Comparison of ENCODE assay signal across 1 cellular context in the genomic region with DNA sequence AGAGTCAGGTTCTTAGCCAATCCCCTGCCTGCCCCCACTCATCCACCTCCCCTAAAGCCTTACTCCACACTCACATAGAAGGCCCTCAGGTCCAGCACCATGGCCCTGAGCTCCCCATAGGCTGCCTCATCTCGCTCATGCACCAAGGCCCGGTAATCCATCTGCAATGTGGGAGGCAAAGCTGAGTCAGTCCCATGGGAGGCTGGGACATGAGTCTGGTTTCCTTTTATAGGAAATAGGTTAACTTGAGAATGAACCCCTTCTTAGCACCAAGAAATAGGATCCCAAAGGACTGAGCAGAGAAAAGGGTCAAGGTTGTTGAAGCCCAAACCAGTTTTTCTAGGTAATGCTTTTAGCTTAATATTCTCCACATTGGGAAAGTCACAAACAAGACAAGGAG.
TF ChIP-seq lines count a peak whose summit lies in the region.

No MANE protein-coding gene starts in this region.

TF ChIP-seq in GM12878, 131 proteins besides CTCF, POLR2A, EP300 and RAD21:
- no peak for TF ChIP-seq TBL1XR1 (IDR thresholded peaks at IDR 0.05; ENCODE audit: low read depth, low read length)
- no peak for TF ChIP-seq SIN3A (IDR thresholded peaks at IDR 0.05; ENCODE audit: low read depth, low read length)
- no peak for TF ChIP-seq CHD4 (IDR thresholded peaks at IDR 0.05)
- TF ChIP-seq ZSCAN29 (IDR thresholded peaks at IDR 0.05): no peak
- no peak for TF ChIP-seq CHD1 (IDR thresholded peaks at IDR 0.05; ENCODE audit: low read depth, low read length)
- TF ChIP-seq NR2F1 (conservative IDR thresholded peaks at IDR 0.05): no peak
- TF ChIP-seq NFIC (IDR thresholded peaks at IDR 0.05; ENCODE audit: low read depth, low read length): no peak
- TF ChIP-seq, protein P1, sequence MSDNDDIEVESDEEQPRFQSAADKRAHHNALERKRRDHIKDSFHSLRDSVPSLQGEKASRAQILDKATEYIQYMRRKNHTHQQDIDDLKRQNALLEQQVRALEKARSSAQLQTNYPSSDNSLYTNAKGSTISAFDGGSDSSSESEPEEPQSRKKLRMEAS (IDR thresholded peaks at IDR 0.05; ENCODE audit: low read depth, low read length): no peak
- no peak for TF ChIP-seq ZBED1 (IDR thresholded peaks at IDR 0.05; ENCODE audit: borderline replicate concordance)
- TF ChIP-seq, protein P2, sequence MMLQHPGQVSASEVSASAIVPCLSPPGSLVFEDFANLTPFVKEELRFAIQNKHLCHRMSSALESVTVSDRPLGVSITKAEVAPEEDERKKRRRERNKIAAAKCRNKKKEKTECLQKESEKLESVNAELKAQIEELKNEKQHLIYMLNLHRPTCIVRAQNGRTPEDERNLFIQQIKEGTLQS (IDR thresholded peaks at IDR 0.05; ENCODE audit: borderline replicate concordance, extremely low read depth, low read depth, low read length): no peak
- TF ChIP-seq RB1 (IDR thresholded peaks at IDR 0.05; ENCODE audit: borderline replicate concordance): no peak
- TF ChIP-seq, protein P3, sequence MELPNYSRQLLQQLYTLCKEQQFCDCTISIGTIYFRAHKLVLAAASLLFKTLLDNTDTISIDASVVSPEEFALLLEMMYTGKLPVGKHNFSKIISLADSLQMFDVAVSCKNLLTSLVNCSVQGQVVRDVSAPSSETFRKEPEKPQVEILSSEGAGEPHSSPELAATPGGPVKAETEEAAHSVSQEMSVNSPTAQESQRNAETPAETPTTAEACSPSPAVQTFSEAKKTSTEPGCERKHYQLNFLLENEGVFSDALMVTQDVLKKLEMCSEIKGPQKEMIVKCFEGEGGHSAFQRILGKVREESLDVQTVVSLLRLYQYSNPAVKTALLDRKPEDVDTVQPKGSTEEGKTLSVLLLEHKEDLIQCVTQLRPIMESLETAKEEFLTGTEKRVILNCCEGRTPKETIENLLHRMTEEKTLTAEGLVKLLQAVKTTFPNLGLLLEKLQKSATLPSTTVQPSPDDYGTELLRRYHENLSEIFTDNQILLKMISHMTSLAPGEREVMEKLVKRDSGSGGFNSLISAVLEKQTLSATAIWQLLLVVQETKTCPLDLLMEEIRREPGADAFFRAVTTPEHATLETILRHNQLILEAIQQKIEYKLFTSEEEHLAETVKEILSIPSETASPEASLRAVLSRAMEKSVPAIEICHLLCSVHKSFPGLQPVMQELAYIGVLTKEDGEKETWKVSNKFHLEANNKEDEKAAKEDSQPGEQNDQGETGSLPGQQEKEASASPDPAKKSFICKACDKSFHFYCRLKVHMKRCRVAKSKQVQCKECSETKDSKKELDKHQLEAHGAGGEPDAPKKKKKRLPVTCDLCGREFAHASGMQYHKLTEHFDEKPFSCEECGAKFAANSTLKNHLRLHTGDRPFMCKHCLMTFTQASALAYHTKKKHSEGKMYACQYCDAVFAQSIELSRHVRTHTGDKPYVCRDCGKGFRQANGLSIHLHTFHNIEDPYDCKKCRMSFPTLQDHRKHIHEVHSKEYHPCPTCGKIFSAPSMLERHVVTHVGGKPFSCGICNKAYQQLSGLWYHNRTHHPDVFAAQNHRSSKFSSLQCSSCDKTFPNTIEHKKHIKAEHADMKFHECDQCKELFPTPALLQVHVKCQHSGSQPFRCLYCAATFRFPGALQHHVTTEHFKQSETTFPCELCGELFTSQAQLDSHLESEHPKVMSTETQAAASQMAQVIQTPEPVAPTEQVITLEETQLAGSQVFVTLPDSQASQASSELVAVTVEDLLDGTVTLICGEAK (IDR thresholded peaks at IDR 0.05; ENCODE audit: borderline replicate concordance): no peak
- TF ChIP-seq, protein P4, sequence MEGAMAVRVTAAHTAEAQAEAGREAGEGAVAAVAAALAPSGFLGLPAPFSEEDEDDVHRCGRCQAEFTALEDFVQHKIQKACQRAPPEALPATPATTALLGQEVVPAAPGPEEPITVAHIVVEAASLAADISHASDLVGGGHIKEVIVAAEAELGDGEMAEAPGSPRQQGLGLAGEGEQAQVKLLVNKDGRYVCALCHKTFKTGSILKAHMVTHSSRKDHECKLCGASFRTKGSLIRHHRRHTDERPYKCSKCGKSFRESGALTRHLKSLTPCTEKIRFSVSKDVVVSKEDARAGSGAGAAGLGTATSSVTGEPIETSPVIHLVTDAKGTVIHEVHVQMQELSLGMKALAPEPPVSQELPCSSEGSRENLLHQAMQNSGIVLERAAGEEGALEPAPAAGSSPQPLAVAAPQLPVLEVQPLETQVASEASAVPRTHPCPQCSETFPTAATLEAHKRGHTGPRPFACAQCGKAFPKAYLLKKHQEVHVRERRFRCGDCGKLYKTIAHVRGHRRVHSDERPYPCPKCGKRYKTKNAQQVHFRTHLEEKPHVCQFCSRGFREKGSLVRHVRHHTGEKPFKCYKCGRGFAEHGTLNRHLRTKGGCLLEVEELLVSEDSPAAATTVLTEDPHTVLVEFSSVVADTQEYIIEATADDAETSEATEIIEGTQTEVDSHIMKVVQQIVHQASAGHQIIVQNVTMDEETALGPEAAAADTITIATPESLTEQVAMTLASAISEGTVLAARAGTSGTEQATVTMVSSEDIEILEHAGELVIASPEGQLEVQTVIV (IDR thresholded peaks at IDR 0.05; ENCODE audit: borderline replicate concordance, partially characterized antibody): no peak
- TF ChIP-seq SMARCA5 (IDR thresholded peaks at IDR 0.05): no peak
